13 cellular contexts compared by ENCODE assay signal in the genomic region with DNA sequence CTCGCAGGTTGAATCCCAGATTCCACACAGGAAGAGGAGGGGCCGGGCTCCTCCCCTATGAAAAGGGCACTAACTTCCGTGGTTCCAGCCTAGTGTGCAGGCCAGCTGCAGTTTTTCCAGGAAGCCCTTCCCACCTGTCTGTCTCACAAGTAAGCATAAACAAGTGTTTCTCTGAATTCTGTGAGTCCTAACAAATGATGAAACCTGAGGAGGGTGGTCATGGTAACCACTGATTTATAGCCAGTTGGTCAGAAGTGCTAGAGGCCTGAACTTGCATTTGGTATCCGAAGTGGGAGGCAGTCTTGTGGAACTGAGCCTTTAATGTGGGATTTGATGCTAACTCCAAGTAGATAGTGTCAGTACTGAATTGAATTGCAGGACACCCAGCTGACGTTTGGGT. TPM values are rescaled to one million over a fixed set of nuclear protein-coding genes. Genes with fewer than 3 reads are reported as not detected.
A peak's percentile ranks its signal among the peaks of the same experiment; 100 is the strongest.
DNase-seq lines count a peak whose midpoint lies in the region; ATAC-seq and TF ChIP-seq lines count a peak whose summit lies in the region.
"Had no signal": no experiment of that assay in that cellular context is flagged by ENCODE, and none has a peak within 500 bp of the region (broad histone marks: within the 10 kb centered on the region; RNA-seq: fewer than 3 reads in every experiment).

No MANE protein-coding gene starts in this region.

- no peaks in the 10 kb centered on the region for H3K36me3 ChIP-seq in SK-N-SH (replicated peaks in 1 of 2; ENCODE audit: control insufficient read depth in 1 of 2, insufficient read depth in 2 of 2, low read length in 1 of 2)
- H3K36me3 ChIP-seq: upper lobe of right lung had no signal

- H3K79me2 ChIP-seq in SK-N-SH (ENCODE audit: insufficient read depth) = no peaks in the 10 kb centered on the region

- no peak for TF ChIP-seq EP300 in SK-N-SH (IDR thresholded peaks at IDR 0.05; ENCODE audit: borderline replicate concordance in 1 of 2, low read depth in 1 of 2, low read length in 1 of 2)

- H3K9me3 ChIP-seq in SK-N-SH = no peaks in the 10 kb centered on the region
- H3K9me3 ChIP-seq: upper lobe of right lung had no signal

- H3K4me1 ChIP-seq in SK-N-SH (ENCODE audit: control insufficient read depth in 1 of 2, insufficient read depth in 2 of 2, low read depth in 1 of 2, low read length in 1 of 2) = no peaks in the 10 kb centered on the region; a peak in 2 of 4 replicates
- H3K4me1 ChIP-seq: upper lobe of right lung had no signal

- no peaks in the 10 kb centered on the region for H4K20me1 ChIP-seq in SK-N-SH (ENCODE audit: insufficient read depth)

- no peak overlapping the region for H3K27ac ChIP-seq in SK-N-SH (ENCODE audit: low read depth in 2 of 2, low read length in 1 of 2)
- H3K27ac ChIP-seq: upper lobe of right lung had no signal

- no peak for ATAC-seq in SK-N-SH treated with all-trans-retinoic acid at 6 μM for 48 hours
- no peak for ATAC-seq in HG03097 (IDR thresholded peaks at IDR 0.05; ENCODE audit: low FRiP score, unreplicated experiment)
- ATAC-seq in GM19324 (IDR thresholded peaks at IDR 0.05; ENCODE audit: low FRiP score, unreplicated experiment) = no peak
- ATAC-seq: activated T-cell treated with anti-CD3 and anti-CD28 coated beads, Interleukin-2, amount 50 U/mL, for 4 hours; sciatic nerve; upper lobe of right lung had no signal

- H3K9ac ChIP-seq in SK-N-SH = no peak overlapping the region

- H3K27me3 ChIP-seq in SK-N-SH (ENCODE audit: insufficient read depth) = no peaks in the 10 kb centered on the region
- H3K27me3 ChIP-seq: upper lobe of right lung had no signal

- H3K4me3 ChIP-seq in SK-N-SH (ENCODE audit: low read depth in 2 of 2, low read length in 1 of 2) = no peak overlapping the region
- H3K4me3 ChIP-seq: upper lobe of right lung had no signal

- H2AFZ ChIP-seq in SK-N-SH (ENCODE audit: low read depth) = 0 out of 2 replicates have a peak overlapping the region, but pooled peaks have one; percentile 16

- CTCF ChIA-PET in SK-N-SH (lab: Yijun Ruan, JAX) = interaction anchor here (0.7 to 7.2 kb wide), 3 partner anchors 16 to 1879 kb away, joined by 3 to 66 read pairs (median 3); no protein-coding TSS in a partner anchor

- no peaks in the 10 kb centered on the region for H3F3A ChIP-seq in SK-N-SH (replicated peaks; ENCODE audit: insufficient read depth)

- POLR2A ChIA-PET in SK-N-SH (lab: Yijun Ruan, JAX) = no interaction called here

- no peak for TF ChIP-seq RAD21 in SK-N-SH (IDR thresholded peaks at IDR 0.05; ENCODE audit: low read length)

- no peak overlapping the region for H3K4me2 ChIP-seq in SK-N-SH

- no peak for DNase-seq in SK-N-SH
- DNase-seq in NCI-H1417 (lab: John Stamatoyannopoulos, UW) = peak; percentile 51 to 94 (median 84)
- DNase-seq in SHP77 treated with DMSO at 0.1 percent for 48 hours (lab: John Stamatoyannopoulos, UW) = peak; percentile 13
- no peak for DNase-seq in activated effector memory CD4-positive, alpha-beta T cell treated with anti-CD3 and anti-CD28 coated beads, Interleukin-2, amount 50 U/mL, for 16 hours
- DNase-seq in inferior parietal cortex (ENCODE audit: extremely low spot score) = no peak
- DNase-seq: activated T-cell treated with anti-CD3 and anti-CD28 coated beads, Interleukin-2, amount 50 U/mL, for 4 hours; hypothalamus; NCI-H526; upper lobe of right lung had no signal

- WGBS in SK-N-SH (ENCODE audit: low lambda C conversion rate) = 41% methylated on average over 5 of the region's 5 CpGs

- TF ChIP-seq CTCF in SK-N-SH (IDR thresholded peaks at IDR 0.05) = no peak

- no peaks in the 10 kb centered on the region for H3K9me2 ChIP-seq in SK-N-SH

TF ChIP-seq in SK-N-SH, 30 proteins besides CTCF, POLR2A, EP300 and RAD21 (continues in another document):
- TF ChIP-seq, protein P1, sequence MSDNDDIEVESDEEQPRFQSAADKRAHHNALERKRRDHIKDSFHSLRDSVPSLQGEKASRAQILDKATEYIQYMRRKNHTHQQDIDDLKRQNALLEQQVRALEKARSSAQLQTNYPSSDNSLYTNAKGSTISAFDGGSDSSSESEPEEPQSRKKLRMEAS (IDR thresholded peaks at IDR 0.05; ENCODE audit: low read depth) = no peak
- TF ChIP-seq JUND (IDR thresholded peaks at IDR 0.05) (no peak), GABPA (IDR thresholded peaks at IDR 0.05; ENCODE audit: low read depth) (no peak), SMC3 (IDR thresholded peaks at IDR 0.05; ENCODE audit: low read depth, low read length) (no peak), CHD2 (IDR thresholded peaks at IDR 0.05; ENCODE audit: low read length, partially characterized antibody) (no peak), ELF1 (IDR thresholded peaks at IDR 0.05) (no peak), POLR2AphosphoS5 (IDR thresholded peaks at IDR 0.05; ENCODE audit: low read depth, low read length) (no peak), NRF1 (IDR thresholded peaks at IDR 0.05; ENCODE audit: low read depth, low read length) (no peak), TAF1 (IDR thresholded peaks at IDR 0.05; ENCODE audit: borderline replicate concordance, low read depth, low read length) (no peak)
- TF ChIP-seq, protein P2, sequence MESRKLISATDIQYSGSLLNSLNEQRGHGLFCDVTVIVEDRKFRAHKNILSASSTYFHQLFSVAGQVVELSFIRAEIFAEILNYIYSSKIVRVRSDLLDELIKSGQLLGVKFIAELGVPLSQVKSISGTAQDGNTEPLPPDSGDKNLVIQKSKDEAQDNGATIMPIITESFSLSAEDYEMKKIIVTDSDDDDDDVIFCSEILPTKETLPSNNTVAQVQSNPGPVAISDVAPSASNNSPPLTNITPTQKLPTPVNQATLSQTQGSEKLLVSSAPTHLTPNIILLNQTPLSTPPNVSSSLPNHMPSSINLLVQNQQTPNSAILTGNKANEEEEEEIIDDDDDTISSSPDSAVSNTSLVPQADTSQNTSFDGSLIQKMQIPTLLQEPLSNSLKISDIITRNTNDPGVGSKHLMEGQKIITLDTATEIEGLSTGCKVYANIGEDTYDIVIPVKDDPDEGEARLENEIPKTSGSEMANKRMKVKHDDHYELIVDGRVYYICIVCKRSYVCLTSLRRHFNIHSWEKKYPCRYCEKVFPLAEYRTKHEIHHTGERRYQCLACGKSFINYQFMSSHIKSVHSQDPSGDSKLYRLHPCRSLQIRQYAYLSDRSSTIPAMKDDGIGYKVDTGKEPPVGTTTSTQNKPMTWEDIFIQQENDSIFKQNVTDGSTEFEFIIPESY (IDR thresholded peaks at IDR 0.05; ENCODE audit: borderline replicate concordance, low read depth) = no peak
- TF ChIP-seq, protein P3, sequence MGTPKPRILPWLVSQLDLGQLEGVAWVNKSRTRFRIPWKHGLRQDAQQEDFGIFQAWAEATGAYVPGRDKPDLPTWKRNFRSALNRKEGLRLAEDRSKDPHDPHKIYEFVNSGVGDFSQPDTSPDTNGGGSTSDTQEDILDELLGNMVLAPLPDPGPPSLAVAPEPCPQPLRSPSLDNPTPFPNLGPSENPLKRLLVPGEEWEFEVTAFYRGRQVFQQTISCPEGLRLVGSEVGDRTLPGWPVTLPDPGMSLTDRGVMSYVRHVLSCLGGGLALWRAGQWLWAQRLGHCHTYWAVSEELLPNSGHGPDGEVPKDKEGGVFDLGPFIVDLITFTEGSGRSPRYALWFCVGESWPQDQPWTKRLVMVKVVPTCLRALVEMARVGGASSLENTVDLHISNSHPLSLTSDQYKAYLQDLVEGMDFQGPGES (IDR thresholded peaks at IDR 0.05; ENCODE audit: low read depth, low read length) = no peak

TF ChIP-seq in SK-N-SH treated with all-trans-retinoic acid at 6 μM for 48 hours, 23 proteins besides CTCF, POLR2A, EP300 and RAD21:
- TF ChIP-seq ESRRG (CRISPR knock-in tag; IDR thresholded peaks at IDR 0.05) (no peak), ZNF8 (CRISPR knock-in tag; IDR thresholded peaks at IDR 0.05) (no peak), GLIS3 (CRISPR knock-in tag; IDR thresholded peaks at IDR 0.05) (no peak), ZNF70 (CRISPR knock-in tag; IDR thresholded peaks at IDR 0.05) (no peak), ZNF565 (CRISPR knock-in tag; conservative IDR thresholded peaks at IDR 0.05; ENCODE audit: low read depth) (no peak)
- TF ChIP-seq, protein P4, sequence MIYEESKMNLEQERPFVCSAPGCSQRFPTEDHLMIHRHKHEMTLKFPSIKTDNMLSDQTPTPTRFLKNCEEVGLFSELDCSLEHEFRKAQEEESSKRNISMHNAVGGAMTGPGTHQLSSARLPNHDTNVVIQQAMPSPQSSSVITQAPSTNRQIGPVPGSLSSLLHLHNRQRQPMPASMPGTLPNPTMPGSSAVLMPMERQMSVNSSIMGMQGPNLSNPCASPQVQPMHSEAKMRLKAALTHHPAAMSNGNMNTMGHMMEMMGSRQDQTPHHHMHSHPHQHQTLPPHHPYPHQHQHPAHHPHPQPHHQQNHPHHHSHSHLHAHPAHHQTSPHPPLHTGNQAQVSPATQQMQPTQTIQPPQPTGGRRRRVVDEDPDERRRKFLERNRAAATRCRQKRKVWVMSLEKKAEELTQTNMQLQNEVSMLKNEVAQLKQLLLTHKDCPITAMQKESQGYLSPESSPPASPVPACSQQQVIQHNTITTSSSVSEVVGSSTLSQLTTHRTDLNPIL (CRISPR knock-in tag; IDR thresholded peaks at IDR 0.05; ENCODE audit: low read depth) = no peak
- TF ChIP-seq, protein P5, sequence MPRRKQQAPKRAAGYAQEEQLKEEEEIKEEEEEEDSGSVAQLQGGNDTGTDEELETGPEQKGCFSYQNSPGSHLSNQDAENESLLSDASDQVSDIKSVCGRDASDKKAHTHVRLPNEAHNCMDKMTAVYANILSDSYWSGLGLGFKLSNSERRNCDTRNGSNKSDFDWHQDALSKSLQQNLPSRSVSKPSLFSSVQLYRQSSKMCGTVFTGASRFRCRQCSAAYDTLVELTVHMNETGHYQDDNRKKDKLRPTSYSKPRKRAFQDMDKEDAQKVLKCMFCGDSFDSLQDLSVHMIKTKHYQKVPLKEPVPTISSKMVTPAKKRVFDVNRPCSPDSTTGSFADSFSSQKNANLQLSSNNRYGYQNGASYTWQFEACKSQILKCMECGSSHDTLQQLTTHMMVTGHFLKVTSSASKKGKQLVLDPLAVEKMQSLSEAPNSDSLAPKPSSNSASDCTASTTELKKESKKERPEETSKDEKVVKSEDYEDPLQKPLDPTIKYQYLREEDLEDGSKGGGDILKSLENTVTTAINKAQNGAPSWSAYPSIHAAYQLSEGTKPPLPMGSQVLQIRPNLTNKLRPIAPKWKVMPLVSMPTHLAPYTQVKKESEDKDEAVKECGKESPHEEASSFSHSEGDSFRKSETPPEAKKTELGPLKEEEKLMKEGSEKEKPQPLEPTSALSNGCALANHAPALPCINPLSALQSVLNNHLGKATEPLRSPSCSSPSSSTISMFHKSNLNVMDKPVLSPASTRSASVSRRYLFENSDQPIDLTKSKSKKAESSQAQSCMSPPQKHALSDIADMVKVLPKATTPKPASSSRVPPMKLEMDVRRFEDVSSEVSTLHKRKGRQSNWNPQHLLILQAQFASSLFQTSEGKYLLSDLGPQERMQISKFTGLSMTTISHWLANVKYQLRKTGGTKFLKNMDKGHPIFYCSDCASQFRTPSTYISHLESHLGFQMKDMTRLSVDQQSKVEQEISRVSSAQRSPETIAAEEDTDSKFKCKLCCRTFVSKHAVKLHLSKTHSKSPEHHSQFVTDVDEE (CRISPR knock-in tag; IDR thresholded peaks at IDR 0.05) = no peak

RNA-seq across cellular contexts. Expression of a gene that starts 54.7 kb away (rescaled TPM):
- not detected in 2 replicates for polyA plus RNA-seq in SK-N-SH (2012; rRNA removed)
- polyA plus RNA-seq in SK-N-SH (2012; cell fraction: cytosol; rRNA removed) = not detected in 2 replicates
- not detected in 2 replicates for polyA plus RNA-seq in SK-N-SH (2012; cell fraction: nucleus; rRNA removed)

Comparison
In these comparisons a context has a peak if more than half of its experiments do, and no peak if none do; other contexts are left out.
1. DNase-seq: peak in NCI-H1417 (3 of 3) and SHP77 treated with DMSO at 0.1 percent for 48 hours (single experiment); none in SK-N-SH (single experiment), activated effector memory CD4-positive, alpha-beta T cell treated with anti-CD3 and anti-CD28 coated beads, Interleukin-2, amount 50 U/mL, for 16 hours (single experiment) and inferior parietal cortex (single experiment).